In the genomic region with DNA sequence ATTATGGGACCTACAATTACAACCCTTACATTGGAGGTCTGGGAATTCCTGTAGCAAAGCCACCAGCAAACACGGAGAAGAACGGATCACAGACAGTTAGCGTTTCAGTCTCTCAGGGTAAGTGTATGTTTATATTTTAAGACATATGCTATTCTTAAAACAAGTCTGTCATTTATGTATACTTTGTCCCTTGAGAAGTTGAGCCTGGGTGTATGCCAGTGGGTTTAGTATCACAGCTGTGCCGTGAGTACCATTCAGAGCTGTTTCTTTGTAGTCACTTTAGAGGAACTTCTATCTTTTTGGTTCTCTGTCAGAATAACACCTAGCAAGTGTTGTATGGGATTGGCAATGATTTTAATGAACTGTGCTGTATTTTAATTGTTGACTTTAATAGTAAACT, we compare ENCODE assay signal across 1 cellular context.
TF ChIP-seq lines count a peak whose summit lies in the region.

No MANE protein-coding gene starts in this region.

TF ChIP-seq in IMR-90, 13 proteins besides CTCF, POLR2A, EP300 and RAD21 (continued from another document):
- TF ChIP-seq, protein P1, sequence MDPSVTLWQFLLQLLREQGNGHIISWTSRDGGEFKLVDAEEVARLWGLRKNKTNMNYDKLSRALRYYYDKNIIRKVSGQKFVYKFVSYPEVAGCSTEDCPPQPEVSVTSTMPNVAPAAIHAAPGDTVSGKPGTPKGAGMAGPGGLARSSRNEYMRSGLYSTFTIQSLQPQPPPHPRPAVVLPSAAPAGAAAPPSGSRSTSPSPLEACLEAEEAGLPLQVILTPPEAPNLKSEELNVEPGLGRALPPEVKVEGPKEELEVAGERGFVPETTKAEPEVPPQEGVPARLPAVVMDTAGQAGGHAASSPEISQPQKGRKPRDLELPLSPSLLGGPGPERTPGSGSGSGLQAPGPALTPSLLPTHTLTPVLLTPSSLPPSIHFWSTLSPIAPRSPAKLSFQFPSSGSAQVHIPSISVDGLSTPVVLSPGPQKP (IDR thresholded peaks at IDR 0.05; ENCODE audit: borderline replicate concordance, low read depth, low read length) = no peak
